1 cellular context compared by ENCODE assay signal in the genomic region with DNA sequence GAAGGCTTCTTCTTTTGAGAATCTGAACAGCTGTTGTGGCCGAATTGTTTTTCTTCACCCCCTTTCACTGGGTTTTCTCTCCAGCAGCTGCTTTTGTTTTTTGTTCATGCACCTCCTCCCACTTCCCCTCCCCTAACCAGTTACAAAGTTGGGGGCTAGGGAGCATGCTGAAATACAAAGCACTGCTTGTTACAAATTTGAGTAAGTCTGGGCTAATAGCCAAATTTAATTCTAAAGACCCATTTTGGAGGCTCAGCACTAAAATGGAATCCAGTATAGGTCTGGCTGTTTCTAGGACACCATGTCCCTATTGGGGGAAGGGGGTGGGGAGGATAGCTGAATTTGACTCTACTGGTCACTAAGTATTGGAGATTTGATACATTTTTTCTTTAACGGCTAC.
TF ChIP-seq lines count a peak whose summit lies in the region.

No MANE protein-coding gene starts in this region.

TF ChIP-seq in H1, 55 proteins besides CTCF, POLR2A, EP300 and RAD21:
- TF ChIP-seq CBX5 (IDR thresholded peaks at IDR 0.05; ENCODE audit: low read depth, low read length) (no peak), SIRT6 (IDR thresholded peaks at IDR 0.05; ENCODE audit: low read length) (no peak), SIX5 (IDR thresholded peaks at IDR 0.05; ENCODE audit: low read depth, low read length) (no peak), HDAC6 (IDR thresholded peaks at IDR 0.05; ENCODE audit: low read depth, low read length) (no peak), ZNF274 (IDR thresholded peaks at IDR 0.05; ENCODE audit: borderline replicate concordance, extremely low read depth, low read length) (no peak), TEAD4 (IDR thresholded peaks at IDR 0.05; ENCODE audit: low read depth, low read length) (no peak), SP2 (IDR thresholded peaks at IDR 0.05; ENCODE audit: low read length) (no peak), RFX5 (IDR thresholded peaks at IDR 0.05; ENCODE audit: borderline replicate concordance, low read depth, low read length) (no peak), CEBPB (IDR thresholded peaks at IDR 0.05; ENCODE audit: low read depth, low read length) (no peak), GTF2F1 (IDR thresholded peaks at IDR 0.05; ENCODE audit: borderline replicate concordance, low read depth, low read length) (no peak), BCL11A (IDR thresholded peaks at IDR 0.05; ENCODE audit: low read depth in 2 of 2, low read length in 2 of 2) (no peak), PHF8 (conservative IDR thresholded peaks at IDR 0.05; ENCODE audit: low read depth, low read length) (no peak), MAFK (IDR thresholded peaks at IDR 0.05; ENCODE audit: low read depth, low read length) (no peak), CTBP2 (IDR thresholded peaks at IDR 0.05; ENCODE audit: borderline replicate concordance, insufficient read depth, insufficient read length, low read length) (no peak), TBP (IDR thresholded peaks at IDR 0.05; ENCODE audit: low read depth, low read length) (no peak), POLR2AphosphoS5 (IDR thresholded peaks at IDR 0.05; ENCODE audit: low read depth, low read length) (no peak), SAP30 (IDR thresholded peaks at IDR 0.05; ENCODE audit: insufficient read depth, insufficient replicate concordance, low read length) (no peak)
- TF ChIP-seq, protein P1, sequence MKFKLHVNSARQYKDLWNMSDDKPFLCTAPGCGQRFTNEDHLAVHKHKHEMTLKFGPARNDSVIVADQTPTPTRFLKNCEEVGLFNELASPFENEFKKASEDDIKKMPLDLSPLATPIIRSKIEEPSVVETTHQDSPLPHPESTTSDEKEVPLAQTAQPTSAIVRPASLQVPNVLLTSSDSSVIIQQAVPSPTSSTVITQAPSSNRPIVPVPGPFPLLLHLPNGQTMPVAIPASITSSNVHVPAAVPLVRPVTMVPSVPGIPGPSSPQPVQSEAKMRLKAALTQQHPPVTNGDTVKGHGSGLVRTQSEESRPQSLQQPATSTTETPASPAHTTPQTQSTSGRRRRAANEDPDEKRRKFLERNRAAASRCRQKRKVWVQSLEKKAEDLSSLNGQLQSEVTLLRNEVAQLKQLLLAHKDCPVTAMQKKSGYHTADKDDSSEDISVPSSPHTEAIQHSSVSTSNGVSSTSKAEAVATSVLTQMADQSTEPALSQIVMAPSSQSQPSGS (IDR thresholded peaks at IDR 0.05; ENCODE audit: low read length), result no peak
- TF ChIP-seq, protein P2, sequence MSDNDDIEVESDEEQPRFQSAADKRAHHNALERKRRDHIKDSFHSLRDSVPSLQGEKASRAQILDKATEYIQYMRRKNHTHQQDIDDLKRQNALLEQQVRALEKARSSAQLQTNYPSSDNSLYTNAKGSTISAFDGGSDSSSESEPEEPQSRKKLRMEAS (IDR thresholded peaks at IDR 0.05), result no peak
